9 cellular contexts compared by ENCODE assay signal in the genomic region with DNA sequence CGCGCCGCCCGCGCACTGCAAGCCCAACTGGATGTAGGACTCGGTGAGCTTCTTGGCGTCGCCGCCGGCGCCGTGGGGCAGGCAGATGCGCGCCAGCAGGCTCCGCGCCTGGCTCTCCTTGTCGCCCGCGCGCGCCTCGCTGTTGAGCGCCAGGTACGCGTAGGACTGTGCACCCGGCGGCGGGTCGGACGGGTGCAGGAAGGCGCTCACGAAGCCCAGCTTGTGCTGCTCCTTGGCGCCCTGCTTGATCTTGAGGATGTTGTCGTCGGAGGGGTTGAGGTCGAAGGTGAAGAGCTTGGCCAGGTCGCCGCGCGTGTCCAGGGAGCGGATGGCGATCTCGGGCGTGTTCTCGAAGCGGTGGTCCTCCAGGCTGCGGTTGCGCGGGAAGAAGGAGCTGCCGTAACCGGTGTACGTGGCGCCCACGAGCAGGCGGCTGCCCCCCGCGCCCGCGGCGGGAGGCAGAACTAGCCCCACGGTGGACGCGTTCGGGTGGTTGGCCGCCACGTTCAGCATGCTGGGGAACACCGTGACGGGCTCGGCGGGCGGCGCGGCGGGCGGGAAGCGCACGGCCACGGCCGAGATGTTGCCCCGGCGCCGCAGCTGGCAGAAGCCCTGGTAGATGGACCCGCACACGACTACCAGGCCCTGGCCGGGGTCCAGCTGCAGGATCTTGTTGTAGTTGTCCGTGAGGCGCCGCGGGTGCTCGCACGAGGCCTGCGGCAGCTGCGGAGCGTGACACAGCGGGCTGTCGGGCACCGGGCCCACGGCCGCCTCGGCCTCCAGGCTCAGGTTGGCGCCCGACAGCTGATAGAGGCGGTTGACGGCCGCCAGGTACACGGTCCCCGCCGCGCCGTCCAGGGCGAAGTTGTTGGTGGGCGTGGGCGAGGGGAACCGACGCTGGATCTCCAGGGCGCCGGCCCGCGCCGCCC. TPM values are rescaled to one million over a fixed set of nuclear protein-coding genes. Genes with fewer than 3 reads are reported as not detected.
A peak's percentile ranks its signal among the peaks of the same experiment; 100 is the strongest.
DNase-seq lines count a peak whose midpoint lies in the region; ATAC-seq and TF ChIP-seq lines count a peak whose summit lies in the region.
"Had no signal": no experiment of that assay in that cellular context is flagged by ENCODE, and none has a peak within 500 bp of the region (broad histone marks: within the 10 kb centered on the region; RNA-seq: fewer than 3 reads in every experiment).

No MANE protein-coding gene starts in this region.

- H3K4me1 ChIP-seq in endocrine pancreas (ENCODE audit: control insufficient read depth, insufficient read depth, low read length), result no peaks in the 10 kb centered on the region
- peaks cover 7% of the 10 kb centered on the region for H3K4me1 ChIP-seq in mucosa of descending colon (ENCODE audit: low read depth)

- no peak for TF ChIP-seq CTCF in mucosa of descending colon (IDR thresholded peaks at IDR 0.05)

- H3K36me3 ChIP-seq in endocrine pancreas (ENCODE audit: control insufficient read depth, insufficient read depth, low read length) (no peaks in the 10 kb centered on the region), mucosa of descending colon (ENCODE audit: low read depth) (no peaks in the 10 kb centered on the region)

- H3K27me3 ChIP-seq in endocrine pancreas (ENCODE audit: control insufficient read depth, insufficient read depth, low read length), result no peaks in the 10 kb centered on the region

- intact Hi-C loops in mucosa of descending colon (cut with DNase I, micrococcal nuclease), result no loop called here

- ATAC-seq in mucosa of descending colon (peak; percentile 53), HG02884 (IDR thresholded peaks at IDR 0.05; ENCODE audit: unreplicated experiment) (no peak)

- peak overlapping the region; percentile 30 for H3K9ac ChIP-seq in endocrine pancreas (ENCODE audit: control insufficient read depth, insufficient read depth, low read length)

- H3K9me3 ChIP-seq in endocrine pancreas (ENCODE audit: control insufficient read depth, low read length) (no peaks in the 10 kb centered on the region), mucosa of descending colon (no peaks in the 10 kb centered on the region)

- H3K4me3 ChIP-seq in endocrine pancreas (ENCODE audit: control insufficient read depth, insufficient read depth, low read length) (no peak overlapping the region), mucosa of descending colon (peak overlapping the region; percentile 24)

- H3K27ac ChIP-seq in temporal lobe (ENCODE audit: low read depth, low read length), result peak overlapping the region; percentile 38
- H3K27ac ChIP-seq: VCaP had no signal

- DNase-seq in ELR (ENCODE audit: low read depth) (peak; percentile 54), NCI-H1105 treated with DMSO at 0.1 percent for 48 hours (lab: John Stamatoyannopoulos, UW) (peak; percentile 61), mucosa of descending colon (peak in 1 of 3 donors; percentile 58), kidney glomerular epithelial cell (lab: John Stamatoyannopoulos, UW) (no peak)
- peak; percentile 35 to 48 for DNase-seq in activated CD4-positive, alpha-beta T cell treated with anti-CD3 and anti-CD28 coated beads, Interleukin-2, amount 50 U/mL, for 48 hours

RNA-seq across cellular contexts. Expression of a gene that starts 0.6 kb away (rescaled TPM):
- total RNA-seq in mucosa of descending colon, result 10 to 100 TPM; 26.8 to 57.1 (median 48.1) TPM
- 24.1 TPM for total RNA-seq in temporal lobe
